Comparison of ENCODE assay signal across 29 cellular contexts in the genomic region with DNA sequence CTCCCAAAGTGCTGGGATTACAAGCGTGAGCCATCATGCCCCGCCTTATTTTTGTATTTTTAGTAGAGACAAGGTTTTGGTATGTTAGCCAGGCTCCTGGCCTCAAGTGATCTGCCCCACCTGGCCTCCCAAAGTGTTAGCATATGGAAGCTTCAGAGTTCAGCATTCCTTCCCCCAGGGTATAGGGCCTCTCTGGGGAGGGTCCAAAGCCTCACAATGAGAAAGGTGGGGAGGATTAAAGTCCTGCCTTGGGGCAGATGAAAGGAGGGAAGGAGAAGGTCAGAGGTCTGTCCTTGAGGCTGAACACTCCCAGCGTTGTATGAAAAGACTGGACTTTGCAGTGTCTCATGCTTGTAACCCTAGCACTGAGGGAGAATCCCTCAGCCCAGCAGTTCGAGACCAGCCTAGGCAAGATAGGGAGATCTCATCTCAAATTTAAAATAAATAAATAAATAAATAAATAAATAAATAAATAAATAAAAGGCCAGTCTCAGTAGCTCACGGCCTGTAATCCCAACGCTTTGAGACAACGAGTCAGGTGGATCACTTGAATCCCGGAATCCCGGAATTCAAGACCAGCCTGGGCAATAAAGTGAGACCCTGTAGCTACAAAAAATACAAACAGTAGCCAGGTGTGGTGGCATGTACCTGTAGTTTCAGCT.
"Had no signal": no experiment of that assay in that cellular context is flagged by ENCODE, and none has a peak within 500 bp of the region (broad histone marks: within the 10 kb centered on the region; RNA-seq: fewer than 3 reads in every experiment).

No MANE protein-coding gene starts in this region.

- FAIRE-seq: bronchial epithelial cell, keratinocyte, small intestine had no signal

- H3K27ac Mint-ChIP-seq: activated CD4-positive, alpha-beta T cell treated with anti-CD3 and anti-CD28 coated beads for 36 hours; activated naive CD8-positive, alpha-beta T cell; activated T-cell treated with anti-CD3 and anti-CD28 coated beads, Interleukin-2, amount 50 U/mL, for 72 hours; dendritic cell treated with granulocyte-macrophage colony-stimulating factor and Interleukin-4, amounts not matched to agents 40 ng/mL and 50 ng/mL, for 4 days; nephron progenitor cell; stimulated activated memory B cell treated with anti-CD40 and anti-IgM and Interleukin-4, amounts not matched to agents 10 μg/mL and 1 μg/mL and 100 μg/mL, for 72 hours; T-helper 2 cell treated with Interferon-gamma antibody and Interleukin-4, amounts not matched to agents 5 μg/mL and 100 μg/mL, for 36 hours had no signal

- H3K4me3 Mint-ChIP-seq: activated CD4-positive, alpha-beta T cell treated with anti-CD3 and anti-CD28 coated beads for 36 hours; activated naive CD8-positive, alpha-beta T cell; activated T-cell treated with anti-CD3 and anti-CD28 coated beads, Interleukin-2, amount 50 U/mL, for 72 hours; central memory CD8-positive, alpha-beta T cell; dendritic cell treated with granulocyte-macrophage colony-stimulating factor and Interleukin-4, amounts not matched to agents 40 ng/mL and 50 ng/mL, for 4 days; naive B cell; nephron progenitor cell; stimulated activated memory B cell treated with anti-CD40 and anti-IgM and Interleukin-4, amounts not matched to agents 10 μg/mL and 1 μg/mL and 100 μg/mL, for 72 hours; T-helper 2 cell treated with Interferon-gamma antibody and Interleukin-4, amounts not matched to agents 5 μg/mL and 100 μg/mL, for 36 hours had no signal

- H3K9me3 Mint-ChIP-seq: central memory CD8-positive, alpha-beta T cell; dendritic cell treated with granulocyte-macrophage colony-stimulating factor and Interleukin-4, amounts not matched to agents 40 ng/mL and 50 ng/mL, for 4 days; naive B cell; stimulated activated memory B cell treated with anti-CD40 and anti-IgM and Interleukin-4, amounts not matched to agents 10 μg/mL and 1 μg/mL and 100 μg/mL, for 72 hours; T-helper 2 cell treated with Interferon-gamma antibody and Interleukin-4, amounts not matched to agents 5 μg/mL and 100 μg/mL, for 36 hours had no signal

- H3K4me3 ChIP-seq: esophagus squamous epithelium, heart right ventricle, sigmoid colon, testis, transverse colon, uterus had no signal

- ATAC-seq: activated CD4-positive, alpha-beta T cell treated with anti-CD3 and anti-CD28 coated beads for 36 hours; activated T-cell treated with anti-CD3 and anti-CD28 coated beads, Interleukin-2, amount 50 U/mL, for 72 hours; heart right ventricle; left cardiac atrium; left ventricle myocardium superior; stimulated activated memory B cell treated with anti-CD40 and anti-IgM and Interleukin-4, amounts not matched to agents 10 μg/mL and 1 μg/mL and 100 μg/mL, for 72 hours had no signal

- H3K27ac ChIP-seq: esophagus squamous epithelium, heart right ventricle, neutrophil, sigmoid colon, testis, transverse colon, uterus had no signal

- H3K9me3 ChIP-seq: esophagus squamous epithelium, heart right ventricle, neutrophil, sigmoid colon, testis, transverse colon, uterus had no signal

- H3K36me3 ChIP-seq: esophagus squamous epithelium, heart right ventricle, neutrophil, sigmoid colon, transverse colon, uterus had no signal

- H3K36me3 Mint-ChIP-seq: activated naive CD8-positive, alpha-beta T cell; naive B cell; stimulated activated memory B cell treated with anti-CD40 and anti-IgM and Interleukin-4, amounts not matched to agents 10 μg/mL and 1 μg/mL and 100 μg/mL, for 72 hours had no signal

- H3K27me3 Mint-ChIP-seq: activated naive CD8-positive, alpha-beta T cell; naive B cell; stimulated activated memory B cell treated with anti-CD40 and anti-IgM and Interleukin-4, amounts not matched to agents 10 μg/mL and 1 μg/mL and 100 μg/mL, for 72 hours had no signal

- H3K27me3 ChIP-seq: neutrophil, sigmoid colon, testis, transverse colon, uterus had no signal

- H3K4me1 ChIP-seq: sigmoid colon, testis, uterus had no signal

- DNase-seq: activated CD4-positive, alpha-beta T cell treated with anti-CD3 and anti-CD28 coated beads for 36 hours; activated CD4-positive, CD25-positive, alpha-beta regulatory T cell; activated naive CD4-positive, alpha-beta T cell; activated T-cell treated with anti-CD3 and anti-CD28 coated beads for 4 hours; activated T-cell treated with anti-CD3 and anti-CD28 coated beads, Interleukin-2, amount 50 U/mL, for 72 hours; anterior cingulate cortex; esophagus squamous epithelium; foreskin melanocyte; heart right ventricle; left cardiac atrium; left ventricle myocardium superior; naive B cell; nephron progenitor cell; sigmoid colon; small intestine; stimulated activated CD4-positive, alpha-beta T cell treated with anti-CD3 and anti-CD28 coated beads, Interleukin-4, amount 100 ng/mL, for 4 hours; stimulated activated CD8-positive, alpha-beta memory T cell treated with anti-CD3 and anti-CD28 coated beads, Interleukin-4, amount 100 ng/mL, for 48 hours; T-helper 1 cell; testis; transverse colon; uterus had no signal
